ENCODE assay signal across 1 cellular context in the genomic region with DNA sequence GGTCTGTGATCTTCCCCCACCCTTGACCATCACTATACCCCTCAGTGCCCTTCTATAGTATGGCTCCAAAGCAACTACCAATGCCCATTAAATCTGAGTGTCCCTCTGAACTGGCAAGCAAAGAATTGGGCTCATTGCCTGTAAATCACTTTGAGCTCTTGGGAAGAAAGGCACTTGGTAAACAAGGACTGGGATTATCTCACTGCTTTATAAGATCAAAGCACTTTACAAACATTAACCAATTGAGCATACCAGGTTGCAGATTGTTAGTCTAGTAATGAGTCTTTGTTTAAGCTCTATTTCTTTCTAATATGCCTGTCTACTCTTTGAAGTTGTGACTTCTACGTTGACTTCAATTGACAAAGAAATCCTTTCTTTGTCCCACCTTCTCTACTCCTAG.
TF ChIP-seq lines count a peak whose summit lies in the region.

No MANE protein-coding gene starts in this region.

TF ChIP-seq in HEK293, 187 proteins besides CTCF, POLR2A, EP300 and RAD21 (continued from another document):
- TF ChIP-seq PRDM2 (tag by site-specific recombination; IDR thresholded peaks at IDR 0.05; ENCODE audit: borderline replicate concordance) (no peak), ZFP69B (tag by site-specific recombination; IDR thresholded peaks at IDR 0.05) (no peak), TCF7L2 (IDR thresholded peaks at IDR 0.05; ENCODE audit: borderline replicate concordance, low read depth, low read length) (0 out of 2 replicates have a peak, but pooled peaks have one; percentile 9), PRDM1 (tag by site-specific recombination; IDR thresholded peaks at IDR 0.05) (no peak)
TF ChIP-seq in HEK293: peak in this region for 2.
